ENCODE assay signal across 16 cellular contexts in the genomic region with DNA sequence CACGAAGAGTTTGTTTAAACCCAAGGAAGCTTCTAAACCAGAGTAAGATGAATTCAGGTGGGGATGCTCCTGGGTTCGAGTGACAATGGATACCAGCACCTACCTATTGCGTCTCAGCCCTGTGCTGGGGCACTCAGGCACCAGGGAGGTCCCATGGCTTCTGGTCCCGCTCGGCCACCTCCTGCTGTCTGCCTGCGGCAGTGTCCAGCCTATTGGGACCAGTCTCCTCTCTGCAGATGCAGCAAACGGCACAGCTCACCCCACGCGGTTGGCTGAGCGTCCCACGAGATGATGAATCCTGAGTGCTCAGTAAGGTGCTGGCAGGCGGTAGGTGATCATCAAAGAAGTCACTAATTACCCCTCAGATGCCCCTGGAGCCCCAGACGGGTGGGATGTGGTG.
DNase-seq lines count a peak whose midpoint lies in the region; ATAC-seq and TF ChIP-seq lines count a peak whose summit lies in the region.
"Had no signal": no experiment of that assay in that cellular context is flagged by ENCODE, and none has a peak within 500 bp of the region (broad histone marks: within the 10 kb centered on the region; RNA-seq: fewer than 3 reads in every experiment).

No MANE protein-coding gene starts in this region.

- POLR2A ChIA-PET in activated CD4-positive, alpha-beta T cell treated with anti-CD3 and anti-CD28 coated beads, Interleukin-2, amount 10 ng/mL, durations not matched to agents 7 days and 5 days (lab: Charles Lee) = no interaction called here

- H3K4me3 ChIP-seq in left ventricle myocardium inferior = no peak overlapping the region
- no peak overlapping the region for H3K4me3 ChIP-seq in mucosa of descending colon
- H3K4me3 ChIP-seq in thyroid gland (replicated peaks in 1 of 3) = no peak overlapping the region

- ATAC-seq in Right ventricle myocardium inferior (no peak), mucosa of descending colon (no peak)
- ATAC-seq: HCT116 had no signal

- H3K4me1 ChIP-seq in left ventricle myocardium inferior (peaks cover 35% of the 10 kb centered on the region), mucosa of descending colon (ENCODE audit: low read depth) (no peaks in the 10 kb centered on the region), thyroid gland (peaks cover 56 to 61% of the 10 kb centered on the region in 2 donors)
- H3K4me1 ChIP-seq: Caco-2 had no signal

- H3K36me3 ChIP-seq in left ventricle myocardium inferior (peaks cover 22% of the 10 kb centered on the region), mucosa of descending colon (ENCODE audit: low read depth) (no peaks in the 10 kb centered on the region), thyroid gland (no peaks in the 10 kb centered on the region)
- H3K36me3 ChIP-seq: BE2C had no signal

- WGBS in thyroid gland, 2 donors = 81 to 86% methylated on average over 8 to 11 of the region's 13 CpGs

- CTCF ChIA-PET in activated CD4-positive, alpha-beta T cell treated with anti-CD3 and anti-CD28 coated beads, Interleukin-2, amount 10 ng/mL, durations not matched to agents 7 days and 5 days (lab: Charles Lee) = no interaction called here

- TF ChIP-seq CTCF in left ventricle myocardium inferior (IDR thresholded peaks at IDR 0.05; ENCODE audit: borderline replicate concordance) (no peak), chondrocyte (IDR thresholded peaks at IDR 0.05) (no peak), mucosa of descending colon (IDR thresholded peaks at IDR 0.05) (no peak), thyroid gland (IDR thresholded peaks at IDR 0.05) (no peak)

- intact Hi-C loops in left ventricle myocardium inferior (cut with micrococcal nuclease) (no loop called here), Right ventricle myocardium inferior (cut with DNase I) (no loop called here), mucosa of descending colon (cut with DNase I, micrococcal nuclease) (no loop called here), thyroid gland (cut with DNase I) (no loop called here)

- H3K4me1 Mint-ChIP-seq in chondrocyte (ENCODE audit: low read depth) = peaks cover 14% of the 10 kb centered on the region
- H3K4me1 Mint-ChIP-seq in activated CD4-positive, alpha-beta T cell treated with anti-CD3 and anti-CD28 coated beads, Interleukin-2, amount 10 ng/mL, durations not matched to agents 7 days and 5 days = no peaks in the 10 kb centered on the region

- H3K9me3 ChIP-seq in left ventricle myocardium inferior (replicated peaks) = no peaks in the 10 kb centered on the region
- no peaks in the 10 kb centered on the region for H3K9me3 ChIP-seq in mucosa of descending colon
- H3K9me3 ChIP-seq in thyroid gland = no peaks in the 10 kb centered on the region
- H3K9me3 ChIP-seq: BE2C, Caco-2 had no signal

- H3K27me3 Mint-ChIP-seq in chondrocyte (ENCODE audit: low read depth) = no peaks in the 10 kb centered on the region
- H3K27me3 Mint-ChIP-seq in activated CD4-positive, alpha-beta T cell treated with anti-CD3 and anti-CD28 coated beads, Interleukin-2, amount 10 ng/mL, durations not matched to agents 7 days and 5 days = no peaks in the 10 kb centered on the region
- H3K27me3 Mint-ChIP-seq: CD4-positive, alpha-beta T cell had no signal

- peaks cover 3% of the 10 kb centered on the region for H3K36me3 Mint-ChIP-seq in chondrocyte (ENCODE audit: low read depth)
- no peaks in the 10 kb centered on the region for H3K36me3 Mint-ChIP-seq in activated CD4-positive, alpha-beta T cell treated with anti-CD3 and anti-CD28 coated beads, Interleukin-2, amount 10 ng/mL, durations not matched to agents 7 days and 5 days (ENCODE audit: low read depth)

- H3K27me3 ChIP-seq in left ventricle myocardium inferior (ENCODE audit: low read depth) (no peaks in the 10 kb centered on the region), thyroid gland (no peaks in the 10 kb centered on the region)
- H3K27me3 ChIP-seq: BE2C had no signal

- H3K27ac Mint-ChIP-seq in chondrocyte (ENCODE audit: unreplicated experiment) = no peak overlapping the region
- H3K27ac Mint-ChIP-seq in activated CD4-positive, alpha-beta T cell treated with anti-CD3 and anti-CD28 coated beads, Interleukin-2, amount 10 ng/mL, durations not matched to agents 7 days and 5 days = no peak overlapping the region
- H3K27ac Mint-ChIP-seq: CD4-positive, alpha-beta T cell; HFFc6 had no signal

- no peaks in the 10 kb centered on the region for H3K9me3 Mint-ChIP-seq in chondrocyte (ENCODE audit: low read depth)
- H3K9me3 Mint-ChIP-seq in activated CD4-positive, alpha-beta T cell treated with anti-CD3 and anti-CD28 coated beads, Interleukin-2, amount 10 ng/mL, durations not matched to agents 7 days and 5 days = peaks cover 4% of the 10 kb centered on the region
- H3K9me3 Mint-ChIP-seq: HFFc6 had no signal

- no peak for DNase-seq in left ventricle myocardium inferior
- no peak for DNase-seq in Right ventricle myocardium inferior (ENCODE audit: missing footprints)
- DNase-seq in chondrocyte (ENCODE audit: low spot score) = peak; percentile 54
- peak in 2 of 3 donors; percentile 8 to 24 for DNase-seq in mucosa of descending colon
- no peak for DNase-seq in thyroid gland
- DNase-seq in activated CD4-positive, alpha-beta T cell treated with anti-CD3 and anti-CD28 coated beads for 48 hours = no peak
- no peak for DNase-seq in activated CD4-positive, alpha-beta T cell treated with anti-CD3 and anti-CD28 coated beads, Interleukin-2, amount 10 ng/mL, durations not matched to agents 7 days and 5 days
- DNase-seq: C1 segment of cervical spinal cord; Caco-2; CD4-positive, alpha-beta T cell; GOT3; H7; HFFc6 had no signal

- no peak for TF ChIP-seq POLR2A in thyroid gland (IDR thresholded peaks at IDR 0.05)

- no peak overlapping the region for H3K4me3 Mint-ChIP-seq in chondrocyte (ENCODE audit: unreplicated experiment)
- H3K4me3 Mint-ChIP-seq in activated CD4-positive, alpha-beta T cell treated with anti-CD3 and anti-CD28 coated beads, Interleukin-2, amount 10 ng/mL, durations not matched to agents 7 days and 5 days = no peak overlapping the region
- H3K4me3 Mint-ChIP-seq: CD4-positive, alpha-beta T cell; HFFc6 had no signal

- H3K27ac ChIP-seq in left ventricle myocardium inferior (replicated peaks) (peak overlapping the region; percentile 40), thyroid gland (peak overlapping the region in 2 of 3 donors; percentile 73 to 86)
- H3K27ac ChIP-seq: HL-60 had no signal

Comparison
In these comparisons a context has a peak if more than half of its experiments do, and no peak if none do; other contexts are left out.
1. DNase-seq: peak in chondrocyte (single experiment) and mucosa of descending colon (2 of 3); none in left ventricle myocardium inferior (single experiment), Right ventricle myocardium inferior (single experiment), thyroid gland (0 of 2), activated CD4-positive, alpha-beta T cell treated with anti-CD3 and anti-CD28 coated beads for 48 hours (single experiment) and activated CD4-positive, alpha-beta T cell treated with anti-CD3 and anti-CD28 coated beads, Interleukin-2, amount 10 ng/mL, durations not matched to agents 7 days and 5 days (single experiment).